ENCODE assay signal across 1 cellular context in genomic region chr14:100476012-100476822, GRCh38.
TF ChIP-seq lines count a peak whose summit lies in the region.

No MANE protein-coding gene starts in this region.

TF ChIP-seq in HEK293, 187 proteins besides CTCF, POLR2A, EP300 and RAD21 (continued from another document):
- TF ChIP-seq ZBTB6 (tag by site-specific recombination; IDR thresholded peaks at IDR 0.05) (peak; percentile 86), GFI1B (tag by site-specific recombination; IDR thresholded peaks at IDR 0.05) (peak; percentile 34; the same call in 1 of the 2 replicates), ZBTB17 (tag by site-specific recombination; IDR thresholded peaks at IDR 0.05) (peak; percentile 90), PRDM1 (tag by site-specific recombination; IDR thresholded peaks at IDR 0.05) (peak; percentile 92), ZNF2 (tag by site-specific recombination; IDR thresholded peaks at IDR 0.05) (peak; percentile 92), BCL11A (tag by site-specific recombination; IDR thresholded peaks at IDR 0.05; ENCODE audit: low read depth) (peak; percentile 93), ZNF214 (tag by site-specific recombination; IDR thresholded peaks at IDR 0.05; ENCODE audit: borderline replicate concordance) (no peak), ZNF600 (tag by site-specific recombination; IDR thresholded peaks at IDR 0.05) (peak; percentile 95), ZNF521 (tag by site-specific recombination; IDR thresholded peaks at IDR 0.05) (no peak), ZEB2 (tag by site-specific recombination; IDR thresholded peaks at IDR 0.05) (peak; percentile 98), WT1 (tag by site-specific recombination; IDR thresholded peaks at IDR 0.05) (no peak), ZBTB44 (tag by site-specific recombination; IDR thresholded peaks at IDR 0.05) (no peak), BCL11B (tag by site-specific recombination; IDR thresholded peaks at IDR 0.05; ENCODE audit: low read depth) (0 out of 2 replicates have a peak, but pooled peaks have one; percentile 32), ZNF324 (tag by site-specific recombination; IDR thresholded peaks at IDR 0.05) (peak; percentile 93; the same call in 1 of the 2 replicates), ZNF654 (tag by site-specific recombination; IDR thresholded peaks at IDR 0.05; ENCODE audit: low read depth) (peak; percentile 6; the same call in 1 of the 2 replicates), OVOL3 (tag by site-specific recombination; IDR thresholded peaks at IDR 0.05) (peak; percentile 79; the same call in 1 of the 2 replicates), ZNF623 (tag by site-specific recombination; IDR thresholded peaks at IDR 0.05) (no peak), PRDM2 (tag by site-specific recombination; IDR thresholded peaks at IDR 0.05; ENCODE audit: borderline replicate concordance) (no peak)
- TF ChIP-seq, protein P1, sequence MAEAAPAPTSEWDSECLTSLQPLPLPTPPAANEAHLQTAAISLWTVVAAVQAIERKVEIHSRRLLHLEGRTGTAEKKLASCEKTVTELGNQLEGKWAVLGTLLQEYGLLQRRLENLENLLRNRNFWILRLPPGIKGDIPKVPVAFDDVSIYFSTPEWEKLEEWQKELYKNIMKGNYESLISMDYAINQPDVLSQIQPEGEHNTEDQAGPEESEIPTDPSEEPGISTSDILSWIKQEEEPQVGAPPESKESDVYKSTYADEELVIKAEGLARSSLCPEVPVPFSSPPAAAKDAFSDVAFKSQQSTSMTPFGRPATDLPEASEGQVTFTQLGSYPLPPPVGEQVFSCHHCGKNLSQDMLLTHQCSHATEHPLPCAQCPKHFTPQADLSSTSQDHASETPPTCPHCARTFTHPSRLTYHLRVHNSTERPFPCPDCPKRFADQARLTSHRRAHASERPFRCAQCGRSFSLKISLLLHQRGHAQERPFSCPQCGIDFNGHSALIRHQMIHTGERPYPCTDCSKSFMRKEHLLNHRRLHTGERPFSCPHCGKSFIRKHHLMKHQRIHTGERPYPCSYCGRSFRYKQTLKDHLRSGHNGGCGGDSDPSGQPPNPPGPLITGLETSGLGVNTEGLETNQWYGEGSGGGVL (tag by site-specific recombination; IDR thresholded peaks at IDR 0.05), result peak; percentile 39; the same call in 1 of the 2 replicates
